In genomic region chr9:127158995-127159801, GRCh38 we compare ENCODE assay signal across 8 cellular contexts. TPM values are rescaled to one million over a fixed set of nuclear protein-coding genes. Genes with fewer than 3 reads are reported as not detected.
DNase-seq lines count a peak whose midpoint lies in the region; ATAC-seq and TF ChIP-seq lines count a peak whose summit lies in the region.

No MANE protein-coding gene starts in this region.

- no peaks in the 10 kb centered on the region for H3K9me3 Mint-ChIP-seq in chondrocyte (ENCODE audit: low read depth)

- TF ChIP-seq CTCF in chondrocyte (IDR thresholded peaks at IDR 0.05) = peak; percentile 47

- no peak for TF ChIP-seq RAD21 in Ishikawa (IDR thresholded peaks at IDR 0.05; ENCODE audit: low read depth)

- no peaks in the 10 kb centered on the region for H3K27me3 Mint-ChIP-seq in chondrocyte (ENCODE audit: low read depth)

- H3K27ac Mint-ChIP-seq in chondrocyte (ENCODE audit: unreplicated experiment) = peak overlapping the region; percentile 30

- no peak overlapping the region for H3K4me3 Mint-ChIP-seq in chondrocyte (ENCODE audit: unreplicated experiment)

- no peaks in the 10 kb centered on the region for H3K36me3 Mint-ChIP-seq in chondrocyte (ENCODE audit: low read depth)

- DNase-seq in ACHN (peak; percentile 47), chondrocyte (ENCODE audit: low spot score) (no peak), lung microvascular endothelial cell (ENCODE audit: low read depth in 2 of 2) (peak; percentile 26 to 83)
- DNase-seq in activated CD4-positive, alpha-beta T cell treated with anti-CD3 and anti-CD28 coated beads for 4 hours = no peak
- DNase-seq in activated effector memory CD4-positive, alpha-beta T cell treated with Interleukin-2 at 50 U/mL for 16 hours = no peak

- in situ Hi-C loops in ACHN (cut with HindIII; ENCODE audit: low pct_ligation_motif_present, low pct_unique_long_range_greater_than_20kb, low sequenced_read_pairs) = no loop called here

- H3K4me1 Mint-ChIP-seq in chondrocyte (ENCODE audit: low read depth) = peaks cover 51% of the 10 kb centered on the region

- TF ChIP-seq EP300 in Ishikawa (IDR thresholded peaks at IDR 0.05; ENCODE audit: borderline replicate concordance) = no peak

- ATAC-seq in GM18873 (IDR thresholded peaks at IDR 0.05; ENCODE audit: low FRiP score, unreplicated experiment) (no peak), GM19467 (IDR thresholded peaks at IDR 0.05; ENCODE audit: unreplicated experiment) (no peak)

TF ChIP-seq in Ishikawa, 13 proteins besides CTCF, POLR2A, EP300 and RAD21:
- TF ChIP-seq FOXM1 (IDR thresholded peaks at IDR 0.05; ENCODE audit: borderline replicate concordance, low read depth) (no peak), EGR1 (IDR thresholded peaks at IDR 0.05) (no peak), MAX (IDR thresholded peaks at IDR 0.05) (no peak), USF1 (IDR thresholded peaks at IDR 0.05) (peak; percentile 35; the same call in 1 of the 2 replicates)

RNA-seq across cellular contexts. Expression of gene ANGPTL2, which starts 36.8 kb away (rescaled TPM):
- total RNA-seq in chondrocyte = 26.7 to 39.7 TPM (median 39.0 TPM) in 3 replicates
- 5.8 and 7.6 TPM in 2 replicates for total RNA-seq in lung microvascular endothelial cell

Comparison
In these comparisons a context has a peak if more than half of its experiments do, and no peak if none do; other contexts are left out.
1. DNase-seq: peak in ACHN (single experiment) and lung microvascular endothelial cell (2 of 2); none in chondrocyte (single experiment), activated CD4-positive, alpha-beta T cell treated with anti-CD3 and anti-CD28 coated beads for 4 hours (0 of 2) and activated effector memory CD4-positive, alpha-beta T cell treated with Interleukin-2 at 50 U/mL for 16 hours (single experiment).